Comparison of ENCODE assay signal across 19 cellular contexts in the genomic region with DNA sequence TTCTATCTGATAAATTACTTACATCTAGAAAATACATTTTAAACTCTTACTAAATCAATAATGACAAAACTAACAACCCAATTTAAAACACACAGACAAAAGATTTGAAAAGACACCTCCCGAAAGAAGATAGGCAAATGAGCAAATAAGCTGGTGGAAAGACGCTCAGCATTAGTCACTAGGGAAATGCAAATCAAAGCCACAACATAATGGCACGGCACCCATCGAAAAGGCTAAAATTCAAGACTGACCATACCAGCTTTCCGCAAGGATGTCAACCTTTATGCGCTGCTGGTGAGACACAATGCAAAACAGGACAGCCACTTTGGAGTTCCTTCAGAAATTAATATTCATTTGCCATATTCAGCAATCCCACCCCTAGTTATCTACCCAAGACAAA. TPM values are rescaled to one million over a fixed set of nuclear protein-coding genes. Genes with fewer than 3 reads are reported as not detected.
A peak's percentile ranks its signal among the peaks of the same experiment; 100 is the strongest.
DNase-seq lines count a peak whose midpoint lies in the region; ATAC-seq and TF ChIP-seq lines count a peak whose summit lies in the region.
"Had no signal": no experiment of that assay in that cellular context is flagged by ENCODE, and none has a peak within 500 bp of the region (broad histone marks: within the 10 kb centered on the region; RNA-seq: fewer than 3 reads in every experiment).

No MANE protein-coding gene starts in this region.

- H3K9me3 ChIP-seq in DOHH2 (ENCODE audit: control insufficient read depth, insufficient read depth, low read length) = no peaks in the 10 kb centered on the region
- peaks cover 14% of the 10 kb centered on the region; the same call in 1 of the 2 replicates for H3K9me3 ChIP-seq in OCI-LY1 (ENCODE audit: low read length)
- H3K9me3 ChIP-seq in HAP-1 = 0 out of 2 replicates have a peak, but pooled peaks cover 5% of the 10 kb centered on the region

- no peak overlapping the region for H2BK5ac ChIP-seq in mesendoderm (ENCODE audit: low read length)

- WGBS in mesendoderm (ENCODE audit: extremely low coverage, insufficient coverage, low lambda C conversion rate) = no CpG with 5 or more reads among the region's 6 CpGs

- no peak overlapping the region for H2BK120ac ChIP-seq in mesendoderm (ENCODE audit: low read depth, low read length)

- no peak overlapping the region for H3K18ac ChIP-seq in mesendoderm (ENCODE audit: low read length)

- in situ Hi-C loops in HAP-1 (cut with MboI; ENCODE audit: low sequenced_read_pairs) (no loop called here), KBM-7 (cut with MboI; ENCODE audit: low pct_unique_long_range_greater_than_20kb, low sequenced_read_pairs) (no loop called here)

- H3K36me3 ChIP-seq in DOHH2 (ENCODE audit: control insufficient read depth, low read length) (no peaks in the 10 kb centered on the region), OCI-LY1 (ENCODE audit: insufficient read depth, low read length) (peaks cover 6% of the 10 kb centered on the region; the same call in 1 of the 2 replicates), HAP-1 (replicated peaks) (no peaks in the 10 kb centered on the region; the same call in 1 of the 2 replicates), mesendoderm (ENCODE audit: control insufficient read depth, insufficient read depth, low read length) (no peaks in the 10 kb centered on the region)
- H3K36me3 ChIP-seq: SJCRH30 had no signal

- no peak overlapping the region for H4K8ac ChIP-seq in mesendoderm (ENCODE audit: low read depth, low read length)

- peaks cover 21% of the 10 kb centered on the region for H3F3A ChIP-seq in DOHH2 (ENCODE audit: control insufficient read depth, insufficient read depth)
- no peaks in the 10 kb centered on the region for H3F3A ChIP-seq in OCI-LY1 (ENCODE audit: insufficient read depth, low read length)

- TF ChIP-seq CTCF in DOHH2 (IDR thresholded peaks at IDR 0.05; ENCODE audit: low read depth, low read length, poor library complexity, severe bottlenecking) (no peak), OCI-LY1 (IDR thresholded peaks at IDR 0.05; ENCODE audit: low read length) (no peak), chondrocyte (IDR thresholded peaks at IDR 0.05) (no peak)

- peaks cover 37% of the 10 kb centered on the region for H3K4me1 Mint-ChIP-seq in chondrocyte (ENCODE audit: low read depth)

- H3K4me2 ChIP-seq in DOHH2 (ENCODE audit: low read length) (peak overlapping the region; percentile 79), OCI-LY1 (ENCODE audit: low read length) (peak overlapping the region; percentile 20; the same call in 1 of the 2 replicates), mesendoderm (ENCODE audit: low read length) (no peak overlapping the region)

- no peak overlapping the region for H3K4me3 Mint-ChIP-seq in chondrocyte (ENCODE audit: unreplicated experiment)
- H3K4me3 Mint-ChIP-seq: CD14-positive monocyte, HFFc6 had no signal

- no peaks in the 10 kb centered on the region for H3K9me3 Mint-ChIP-seq in chondrocyte (ENCODE audit: low read depth)

- no peak overlapping the region for H4K5ac ChIP-seq in mesendoderm (ENCODE audit: low read length)

- H3K79me2 ChIP-seq in DOHH2 (ENCODE audit: control insufficient read depth, low read length) = peaks cover 99% of the 10 kb centered on the region
- peaks cover 39% of the 10 kb centered on the region for H3K79me2 ChIP-seq in OCI-LY1 (ENCODE audit: insufficient read depth, low read length)
- H3K79me2 ChIP-seq in mesendoderm (ENCODE audit: control insufficient read depth, insufficient read depth, low read length) = peaks cover 68% of the 10 kb centered on the region

- H3K23ac ChIP-seq in mesendoderm (ENCODE audit: low read length) = no peak overlapping the region

- DNase-seq in astrocyte of the hippocampus (ENCODE audit: low read depth, low spot score) = peak; percentile 55
- no peak for DNase-seq in HAP-1 (ENCODE audit: low spot score in 2 of 2)
- no peak for DNase-seq in mesendoderm
- DNase-seq in KBM-7 = no peak
- no peak for DNase-seq in chondrocyte (ENCODE audit: low spot score)
- DNase-seq: COR-L47, HFFc6, Kasumi-1, NCI-H1105, NCI-H1694 treated with DMSO at 0.1 percent for 48 hours, NCI-H2107, NCI-H226, NCI-H69, SJCRH30 had no signal

- H3K4me3 ChIP-seq in DOHH2 (ENCODE audit: low read length) = peak overlapping the region; percentile 62
- no peak overlapping the region for H3K4me3 ChIP-seq in OCI-LY1 (ENCODE audit: low read depth, low read length, poor library complexity, severe bottlenecking)
- H3K4me3 ChIP-seq in HAP-1 = no peak overlapping the region
- H3K4me3 ChIP-seq in mesendoderm (ENCODE audit: low read length) = no peak overlapping the region
- H3K4me3 ChIP-seq: SJCRH30 had no signal

- peaks cover 27% of the 10 kb centered on the region for H3K79me1 ChIP-seq in mesendoderm (ENCODE audit: low read length)

- H3K27me3 ChIP-seq in DOHH2 (ENCODE audit: control insufficient read depth, low read length) (no peaks in the 10 kb centered on the region), OCI-LY1 (ENCODE audit: insufficient read depth, low read length) (no peaks in the 10 kb centered on the region), HAP-1 (ENCODE audit: low read depth) (no peaks in the 10 kb centered on the region), mesendoderm (ENCODE audit: insufficient read depth, low read length, poor library complexity) (no peaks in the 10 kb centered on the region)
- H3K27me3 ChIP-seq: SJCRH30 had no signal

- no peak overlapping the region for H2AK5ac ChIP-seq in mesendoderm (ENCODE audit: low read length)

- H3K27ac Mint-ChIP-seq in chondrocyte (ENCODE audit: unreplicated experiment) = no peak overlapping the region
- H3K27ac Mint-ChIP-seq: HFFc6 had no signal

- H3K36me3 Mint-ChIP-seq in chondrocyte (ENCODE audit: low read depth) = no peaks in the 10 kb centered on the region

- peak; percentile 51 for ATAC-seq in GM19351 (IDR thresholded peaks at IDR 0.05; ENCODE audit: unreplicated experiment)
- ATAC-seq: HepG2 had no signal

- H3K27me3 Mint-ChIP-seq in chondrocyte (ENCODE audit: low read depth) = no peaks in the 10 kb centered on the region

- no peak overlapping the region for H2BK15ac ChIP-seq in mesendoderm (replicated peaks; ENCODE audit: low read depth)

- peak overlapping the region; percentile 37 for H3K27ac ChIP-seq in DOHH2 (ENCODE audit: low read depth, low read length)
- peak overlapping the region; percentile 33 for H3K27ac ChIP-seq in OCI-LY1 (ENCODE audit: low read depth, low read length, poor library complexity, severe bottlenecking)
- H3K27ac ChIP-seq in mesendoderm (ENCODE audit: low read depth, low read length) = no peak overlapping the region
- H3K27ac ChIP-seq: SJCRH30 had no signal

- H3K4me1 ChIP-seq in DOHH2 (ENCODE audit: control insufficient read depth, low read length) (peaks cover 63% of the 10 kb centered on the region), OCI-LY1 (ENCODE audit: insufficient read depth, low read length, severe bottlenecking) (peaks cover 18% of the 10 kb centered on the region), HAP-1 (no peaks in the 10 kb centered on the region), mesendoderm (ENCODE audit: control insufficient read depth, low read depth, low read length) (peaks cover 2% of the 10 kb centered on the region)
- H3K4me1 ChIP-seq: SJCRH30 had no signal

- H4K20me1 ChIP-seq in DOHH2 (ENCODE audit: control insufficient read depth, insufficient read depth, low read depth, low read length) (peaks cover 8% of the 10 kb centered on the region; the same call in 1 of the 2 replicates), OCI-LY1 (ENCODE audit: insufficient read depth, low read length) (no peaks in the 10 kb centered on the region)

- H3K9me2 ChIP-seq in DOHH2 (replicated peaks; ENCODE audit: control insufficient read depth, low read length) (no peaks in the 10 kb centered on the region), OCI-LY1 (ENCODE audit: low read depth, low read length) (no peaks in the 10 kb centered on the region)

- H2AFZ ChIP-seq in OCI-LY1 (ENCODE audit: low read length) = no peak overlapping the region

- H3K56ac ChIP-seq in mesendoderm (ENCODE audit: low read length) = no peak overlapping the region

- no peak overlapping the region for H3K4ac ChIP-seq in mesendoderm (ENCODE audit: low read depth, low read length)

- H3K9ac ChIP-seq in OCI-LY1 (ENCODE audit: low read length) (no peak overlapping the region), mesendoderm (ENCODE audit: low read length) (no peak overlapping the region)

RNA-seq across cellular contexts. Expression of a gene that starts 25.9 kb away (rescaled TPM):
- polyA plus RNA-seq in mesendoderm (2013, experiment 1 of 2) = 28.5 TPM
- polyA plus RNA-seq in mesendoderm (2013, experiment 2 of 2) = 26.6 TPM
- 11.5 to 16.3 TPM (median 14.8 TPM) in 3 replicates for total RNA-seq in chondrocyte
